Comparison of ENCODE assay signal across 21 cellular contexts in genomic region chr7:80318081-80318480, GRCh38.
DNase-seq lines count a peak whose midpoint lies in the region; ATAC-seq and TF ChIP-seq lines count a peak whose summit lies in the region.
"Had no signal": no experiment of that assay in that cellular context is flagged by ENCODE, and none has a peak within 500 bp of the region (broad histone marks: within the 10 kb centered on the region; RNA-seq: fewer than 3 reads in every experiment).

No MANE protein-coding gene starts in this region.

- H3K23ac ChIP-seq in mesenchymal stem cell (ENCODE audit: low read length in 2 of 2): no peak overlapping the region

- in situ Hi-C loops in mammary epithelial cell (cut with MboI; ENCODE audit: low sequenced_read_pairs in 2 of 2): no loop called here

- DNase-seq in mammary epithelial cell (no peak), breast epithelium (ENCODE audit: low spot score in 2 of 2) (no peak), endodermal cell (peak; percentile 67), mesenchymal stem cell (no peak), NCI-H82 treated with DMSO at 0.1 percent for 48 hours (lab: John Stamatoyannopoulos, UW; ENCODE audit: unreplicated experiment) (no peak), DMS79 (lab: John Stamatoyannopoulos, UW) (no peak), SJCRH30 (no peak)
- DNase-seq: 8988T, ACHN, DMS153, MM.1S, NCI-H2029, NCI-H446 treated with DMSO at 0.1 percent for 48 hours, NCI-H526, NCI-H82, Right ventricle myocardium superior, RPMI8226 had no signal

- H3K79me1 ChIP-seq in mesenchymal stem cell (replicated peaks; ENCODE audit: low read length, poor library complexity, severe bottlenecking): no peaks in the 10 kb centered on the region

- peak overlapping the region; percentile 56 for H2AFZ ChIP-seq in mammary epithelial cell (ENCODE audit: low read depth, low read length)
- H2AFZ ChIP-seq in mesenchymal stem cell (ENCODE audit: low read depth, low read length): no peak overlapping the region

- no TSS peak for BruUV-seq in mammary epithelial cell (replicated peaks; lab: Mats Ljungman, UMichigan)

- TF ChIP-seq POLR2A in breast epithelium (IDR thresholded peaks at IDR 0.05): no peak

- H3K36me3 ChIP-seq in mammary epithelial cell (ENCODE audit: insufficient read depth, low read length): no peaks in the 10 kb centered on the region
- H3K36me3 ChIP-seq in breast epithelium: no peaks in the 10 kb centered on the region
- H3K36me3 ChIP-seq in endodermal cell (ENCODE audit: control insufficient read depth, insufficient read depth, low read length): no peaks in the 10 kb centered on the region
- no peaks in the 10 kb centered on the region for H3K36me3 ChIP-seq in mesenchymal stem cell (ENCODE audit: control insufficient read depth in 1 of 2, insufficient read depth in 2 of 2, low read depth in 1 of 2, low read length in 2 of 2)
- H3K36me3 ChIP-seq in SJCRH30: no peaks in the 10 kb centered on the region

- no peaks in the 10 kb centered on the region for H3K27me3 ChIP-seq in mammary epithelial cell (ENCODE audit: insufficient read depth, low read length)
- H3K27me3 ChIP-seq in breast epithelium: no peaks in the 10 kb centered on the region
- H3K27me3 ChIP-seq in endodermal cell (ENCODE audit: control insufficient read depth, insufficient read depth, low read length, poor library complexity, severe bottlenecking): no peaks in the 10 kb centered on the region
- H3K27me3 ChIP-seq in mesenchymal stem cell (ENCODE audit: control insufficient read depth in 1 of 2, insufficient read depth in 1 of 2, low read length in 2 of 2): no peaks in the 10 kb centered on the region
- no peaks in the 10 kb centered on the region for H3K27me3 ChIP-seq in SJCRH30

- H3K36me3 Mint-ChIP-seq in endodermal cell (ENCODE audit: low read depth): no peaks in the 10 kb centered on the region
- H3K36me3 Mint-ChIP-seq: IgD-negative memory B cell had no signal

- H2AK5ac ChIP-seq in mesenchymal stem cell (ENCODE audit: low read length, severe bottlenecking): no peak overlapping the region

- H3K9me3 ChIP-seq in mammary epithelial cell (replicated peaks; ENCODE audit: insufficient read depth, low read length): no peaks in the 10 kb centered on the region
- no peaks in the 10 kb centered on the region for H3K9me3 ChIP-seq in breast epithelium
- H3K9me3 ChIP-seq in endodermal cell (ENCODE audit: control insufficient read depth, low read length): no peaks in the 10 kb centered on the region
- H3K9me3 ChIP-seq in mesenchymal stem cell (ENCODE audit: control insufficient read depth, low read length): no peaks in the 10 kb centered on the region
- no peaks in the 10 kb centered on the region for H3K9me3 ChIP-seq in SJCRH30 (replicated peaks)

- H3K4ac ChIP-seq in mesenchymal stem cell (ENCODE audit: low read depth in 1 of 2, low read length in 2 of 2): peak overlapping the region; percentile 40 to 90

- no peaks in the 10 kb centered on the region for H3K79me2 ChIP-seq in mammary epithelial cell (ENCODE audit: insufficient read depth, low read length)

- H3K9ac ChIP-seq in mammary epithelial cell (ENCODE audit: insufficient read depth, low read length) (no peak overlapping the region), endodermal cell (ENCODE audit: extremely low read depth, low read length, poor library complexity, severe bottlenecking) (no peak overlapping the region), mesenchymal stem cell (ENCODE audit: low read length) (no peak overlapping the region)
- H3K9ac ChIP-seq: KMS-11 had no signal

- H3K4me3 Mint-ChIP-seq in endodermal cell: no peak overlapping the region
- H3K4me3 Mint-ChIP-seq: IgD-negative memory B cell had no signal

- peak overlapping the region; percentile 78 for H4K91ac ChIP-seq in mesenchymal stem cell (ENCODE audit: low read length)

- no peak overlapping the region for H2BK15ac ChIP-seq in mesenchymal stem cell (ENCODE audit: low read depth, poor library complexity, severe bottlenecking)

- WGBS in mammary epithelial cell (ENCODE audit: low coverage, missing lambda C conversion rate): 56% methylated on average over 3 of the region's 3 CpGs
- WGBS in endodermal cell (ENCODE audit: insufficient coverage in 1 of 2, insufficient read length in 1 of 2), 2 experiments: 93 to 96% methylated on average over 3 of the region's 3 CpGs
- WGBS in mesenchymal stem cell: 94% methylated on average over 3 of the region's 3 CpGs

- H3K9me3 Mint-ChIP-seq in endodermal cell: no peaks in the 10 kb centered on the region

- peak overlapping the region; percentile 84 for H2BK120ac ChIP-seq in mesenchymal stem cell (ENCODE audit: low read depth, low read length)

- H3K27ac ChIP-seq in mammary epithelial cell (ENCODE audit: insufficient read depth, low read depth, low read length) (no peak overlapping the region), breast epithelium (no peak overlapping the region), endodermal cell (ENCODE audit: low read depth, low read length) (no peak overlapping the region), mesenchymal stem cell (ENCODE audit: low read length, poor library complexity, severe bottlenecking) (no peak overlapping the region), SJCRH30 (no peak overlapping the region)
- H3K27ac ChIP-seq: HL-60, KMS-11 had no signal

- TF ChIP-seq CTCF in mammary epithelial cell (conservative IDR thresholded peaks at IDR 0.05 in 1 of 2, IDR thresholded peaks at IDR 0.05 in 1 of 2; ENCODE audit: extremely low read depth in 1 of 2, insufficient read depth in 1 of 2, low read depth in 1 of 2, low read length in 2 of 2): no peak
- TF ChIP-seq CTCF in breast epithelium (IDR thresholded peaks at IDR 0.05): no peak
- TF ChIP-seq CTCF in endodermal cell (conservative IDR thresholded peaks at IDR 0.05): no peak

- H3K14ac ChIP-seq in mesenchymal stem cell (ENCODE audit: low read length in 2 of 2): no peak overlapping the region

- no peak for ATAC-seq in GM18517 (IDR thresholded peaks at IDR 0.05; ENCODE audit: unreplicated experiment)

- dilution Hi-C loops in mammary epithelial cell (cut with HindIII; ENCODE audit: low sequenced_read_pairs): no loop called here

- peaks cover 35% of the 10 kb centered on the region for H3K4me1 Mint-ChIP-seq in endodermal cell
- H3K4me1 Mint-ChIP-seq: IgD-negative memory B cell had no signal

- peak overlapping the region; percentile 51 for H4K8ac ChIP-seq in mesenchymal stem cell (ENCODE audit: low read length)

- H3K18ac ChIP-seq in mesenchymal stem cell (ENCODE audit: low read depth in 1 of 2, low read length in 2 of 2): peak overlapping the region; percentile 77 to 90

- no peak overlapping the region for H3K4me2 ChIP-seq in mammary epithelial cell (ENCODE audit: insufficient read depth, low read depth, low read length)
- no peak overlapping the region for H3K4me2 ChIP-seq in mesenchymal stem cell (ENCODE audit: low read length, poor library complexity, severe bottlenecking)
- H3K4me2 ChIP-seq: KMS-11 had no signal

- H2BK12ac ChIP-seq in mesenchymal stem cell (ENCODE audit: low read length in 2 of 2): peak overlapping the region; percentile 96

- no peak overlapping the region for H3K4me3 ChIP-seq in mammary epithelial cell (replicated peaks in 1 of 3; ENCODE audit: insufficient read depth in 1 of 3, low read depth in 2 of 3, low read length in 3 of 3)
- no peak overlapping the region for H3K4me3 ChIP-seq in breast epithelium
- peak overlapping the region; percentile 51 for H3K4me3 ChIP-seq in endodermal cell (ENCODE audit: low read length)
- no peak overlapping the region for H3K4me3 ChIP-seq in mesenchymal stem cell (ENCODE audit: insufficient read depth in 1 of 2, low read depth in 1 of 2, low read length in 2 of 2)
- no peak overlapping the region for H3K4me3 ChIP-seq in SJCRH30

- H3K4me1 ChIP-seq in mammary epithelial cell (ENCODE audit: insufficient read depth, low read length) (peaks cover 11% of the 10 kb centered on the region), breast epithelium (no peaks in the 10 kb centered on the region), endodermal cell (ENCODE audit: control insufficient read depth, insufficient read depth, low read length) (peaks cover 11% of the 10 kb centered on the region), mesenchymal stem cell (ENCODE audit: control insufficient read depth, insufficient read depth, low read depth, low read length) (peaks cover 2% of the 10 kb centered on the region), SJCRH30 (no peaks in the 10 kb centered on the region)

- peak overlapping the region; percentile 74 for H3K27ac Mint-ChIP-seq in endodermal cell
- H3K27ac Mint-ChIP-seq: IgD-negative memory B cell had no signal

- CTCF ChIA-PET in mammary epithelial cell (lab: Charles Lee; ENCODE audit: low non-redundant PET): no interaction called here

- H2BK5ac ChIP-seq in mesenchymal stem cell (ENCODE audit: low read depth, low read length, poor library complexity, severe bottlenecking): no peak overlapping the region

- H3K27me3 Mint-ChIP-seq in endodermal cell (ENCODE audit: insufficient read depth): no peaks in the 10 kb centered on the region
- H3K27me3 Mint-ChIP-seq: IgD-negative memory B cell had no signal

- intact Hi-C loops in mammary epithelial cell (cut with micrococcal nuclease): loop anchor here (10.0 kb wide), 1 partner anchor 183 kb away; the partner anchor contains the start of gene GNAI1
- intact Hi-C loops in breast epithelium (cut with DNase I; ENCODE audit: low total_unique reads): no loop called here

- no peaks in the 10 kb centered on the region for H4K20me1 ChIP-seq in mammary epithelial cell (ENCODE audit: insufficient read depth, low read length)
